Comparison of ENCODE assay signal across 8 cellular contexts in genomic region chr16:89490386-89491237, GRCh38. TPM values are rescaled to one million over a fixed set of nuclear protein-coding genes. Genes with fewer than 3 reads are reported as not detected.
DNase-seq lines count a peak whose midpoint lies in the region; ATAC-seq, FAIRE-seq and TF ChIP-seq lines count a peak whose summit lies in the region.

TSS of gene ANKRD11 (minus strand) at chr16:89490561. CDS start at chr16:89317019, 173,542 bp downstream.

- FAIRE-seq in HepG2 (lab: Jason Lieb, UNC) = peak; percentile 97

- intact Hi-C loops in HepG2 (cut with micrococcal nuclease; ENCODE audit: unreplicated experiment) = loop anchor here (2.0 kb wide), 1 partner anchor 14 kb away; no protein-coding TSS in a partner anchor

- peak within 1 kb of the TSS; percentile 86 for H3K9ac ChIP-seq in HepG2 (ENCODE audit: insufficient read depth, low read depth, low read length)

- H3K27ac ChIP-seq in C4-2B (peak within 1 kb of the TSS; percentile 86), HepG2 (ENCODE audit: extremely low read length, insufficient read depth, low read length) (peak within 1 kb of the TSS; percentile 81)

- peaks cover 34% of the 10 kb centered on the region for H4K20me1 ChIP-seq in HepG2 (ENCODE audit: insufficient read depth, low read length)

- no peak within 1 kb of the TSS for H2AFZ ChIP-seq in HepG2 (ENCODE audit: low read length)

- in situ Hi-C loops in HepG2 (cut with HindIII; ENCODE audit: extremely low pct_ligation_motif_present, low pct_unique_long_range_greater_than_20kb) = no loop called here

- peaks cover 59% of the 10 kb centered on the region for H3K4me1 ChIP-seq in HepG2 (ENCODE audit: insufficient read depth, low read length)

- TF ChIP-seq EP300 in HepG2 (IDR thresholded peaks at IDR 0.05; ENCODE audit: low read depth in 2 of 2, low read length in 2 of 2) = no peak
- no peak for TF ChIP-seq EP300 in HepG2 (CRISPR knock-in tag; IDR thresholded peaks at IDR 0.05; ENCODE audit: borderline replicate concordance)

- H3K79me2 ChIP-seq in HepG2 (ENCODE audit: insufficient read depth, low read length) = peaks cover 51% of the 10 kb centered on the region

- under 1% methylated on average over 39 of the region's 105 CpGs for WGBS in HepG2 (ENCODE audit: low lambda C conversion rate)

- peaks cover 0 to 3% of the 10 kb centered on the region in 2 experiments; a peak in 3 of 5 replicates for H3K36me3 ChIP-seq in HepG2 (replicated peaks in 1 of 2; ENCODE audit: control insufficient read depth in 1 of 2, insufficient read depth in 2 of 2, low read length in 2 of 2)

- POLR2A ChIA-PET in HepG2 (lab: Yijun Ruan, JAX) = interaction anchor here (0.7 to 2.5 kb wide), 5 partner anchors 12 to 18 kb away, joined by 3 to 23 read pairs (median 4); partner anchors contain the start of gene SPG7

- H3K4me2 ChIP-seq in HepG2 (ENCODE audit: low read depth, low read length) = peak within 1 kb of the TSS; percentile 83

- TF ChIP-seq CTCF in C4-2B (conservative IDR thresholded peaks at IDR 0.05) = no peak
- TF ChIP-seq CTCF in HepG2 (CRISPR knock-in tag; IDR thresholded peaks at IDR 0.05) = no peak; the same call in 1 of the 2 replicates

- BruUV-seq in HepG2 (replicated peaks; lab: Mats Ljungman, UMichigan) = no TSS peak

- DNase-seq in NCI-H774 (lab: John Stamatoyannopoulos, UW) (peak; percentile 93), dermis blood vessel endothelial cell (peak; percentile 100), HepG2 (ENCODE audit: low spot score) (peak; percentile 100)
- DNase-seq in activated CD4-positive, alpha-beta T cell treated with anti-CD3 and anti-CD28 coated beads, Interleukin-2, amount 50 U/mL, for 4 hours = peak; percentile 97 to 98
- peak; percentile 96 for DNase-seq in stimulated activated CD4-positive, alpha-beta T cell treated with anti-CD3 and anti-CD28 coated beads, Interleukin-4, amount 100 ng/mL, for 1 hour

- H3K9me3 ChIP-seq in HepG2 (ENCODE audit: low read length) = no peaks in the 10 kb centered on the region

- peak; percentile 88 for TF ChIP-seq RAD21 in HepG2 (CRISPR knock-in tag; IDR thresholded peaks at IDR 0.05)

- H3K27me3 ChIP-seq in HepG2 (ENCODE audit: control insufficient read depth in 1 of 2, insufficient read depth in 2 of 2, low read length in 2 of 2) = no peaks in the 10 kb centered on the region; a peak in 1 of 5 replicates

- CTCF ChIA-PET in HepG2 (lab: Yijun Ruan, JAX; ENCODE audit: low intra/inter-chr PET ratio, low total read pairs) = no interaction called here

- ATAC-seq in GM19395 (IDR thresholded peaks at IDR 0.05; ENCODE audit: unreplicated experiment) = peak; percentile 84
- peak; percentile 79 for ATAC-seq in HG03565 (IDR thresholded peaks at IDR 0.05; ENCODE audit: unreplicated experiment)
- ATAC-seq in HepG2 = peak; percentile 93

- peak; percentile 91 to 93 for TF ChIP-seq POLR2A in HepG2 (IDR thresholded peaks at IDR 0.05; ENCODE audit: insufficient read depth in 1 of 2, low read depth in 2 of 2, low read length in 2 of 2)

- peak within 1 kb of the TSS; percentile 61 to 93 (median 85) for H3K4me3 ChIP-seq in HepG2 (replicated peaks in 1 of 3; ENCODE audit: insufficient read depth in 1 of 3, low read depth in 2 of 3, low read length in 3 of 3)

TF ChIP-seq in HepG2, 621 proteins besides CTCF, POLR2A, EP300 and RAD21 (continues in another document):
- TF ChIP-seq ZNF260 (CRISPR knock-in tag; IDR thresholded peaks at IDR 0.05; ENCODE audit: borderline replicate concordance, low read depth) (no peak), CSRNP2 (CRISPR knock-in tag; conservative IDR thresholded peaks at IDR 0.05; ENCODE audit: low read depth) (no peak), RNF2 (conservative IDR thresholded peaks at IDR 0.05; ENCODE audit: low read depth) (no peak), JDP2 (CRISPR knock-in tag; IDR thresholded peaks at IDR 0.05; ENCODE audit: borderline replicate concordance) (no peak), ZSCAN20 (CRISPR knock-in tag; IDR thresholded peaks at IDR 0.05; ENCODE audit: borderline replicate concordance) (peak; percentile 64), MEIS1 (CRISPR knock-in tag; IDR thresholded peaks at IDR 0.05; ENCODE audit: borderline replicate concordance) (peak; percentile 92; the same call in 1 of the 2 replicates), ZNF225 (CRISPR knock-in tag; IDR thresholded peaks at IDR 0.05) (peak; percentile 83), MZF1 (CRISPR knock-in tag; IDR thresholded peaks at IDR 0.05; ENCODE audit: borderline replicate concordance) (no peak), ZFP41 (CRISPR knock-in tag; IDR thresholded peaks at IDR 0.05; ENCODE audit: borderline replicate concordance) (no peak), TCF7L2 (IDR thresholded peaks at IDR 0.05; ENCODE audit: low read depth, low read length) (no peak), PCBP2 (optimal IDR thresholded peaks at IDR 0.05; ENCODE audit: low read depth, low read length, poor library complexity, severe bottlenecking) (no peak), TERF1 (CRISPR knock-in tag; IDR thresholded peaks at IDR 0.05) (no peak), JARID2 (CRISPR knock-in tag; IDR thresholded peaks at IDR 0.05; ENCODE audit: insufficient replicate concordance) (no peak), CENPX (CRISPR knock-in tag; IDR thresholded peaks at IDR 0.05) (no peak), MTF1 (CRISPR knock-in tag; IDR thresholded peaks at IDR 0.05) (peak; percentile 84), ZNF660 (CRISPR knock-in tag; IDR thresholded peaks at IDR 0.05; ENCODE audit: borderline replicate concordance, low read depth) (no peak), TP53 (CRISPR knock-in tag; conservative IDR thresholded peaks at IDR 0.05) (no peak; the same call in 1 of the 2 replicates), SP1 (IDR thresholded peaks at IDR 0.05) (no peak), SP1 (CRISPR knock-in tag; IDR thresholded peaks at IDR 0.05) (peak; percentile 78), EED (CRISPR knock-in tag; IDR thresholded peaks at IDR 0.05) (no peak; the same call in 1 of the 2 replicates), ZNF629 (CRISPR knock-in tag; conservative IDR thresholded peaks at IDR 0.05) (0 out of 2 replicates have a peak, but pooled peaks have one; percentile 33), SMAD3 (CRISPR knock-in tag; IDR thresholded peaks at IDR 0.05) (peak; percentile 39; the same call in 1 of the 2 replicates), YY1 (IDR thresholded peaks at IDR 0.05; ENCODE audit: insufficient read depth, insufficient replicate concordance, low read depth, low read length) (peak; percentile 83)

RNA-seq across cellular contexts. Expression of gene ANKRD11, which starts in this region (rescaled TPM):
- 55.5 and 72.0 TPM in 2 replicates for total RNA-seq in dermis blood vessel endothelial cell
- 21.4 and 24.4 TPM in 2 replicates for total RNA-seq in HepG2 (2016; rRNA removed; fragmentation: Illumina TruSeq; extraction: Trizol)
- total RNA-seq in HepG2 (2016; cell fraction: cytosol; rRNA removed; fragmentation: Illumina TruSeq; extraction: Trizol; ENCODE audit: low read depth) = 54.2 and 55.2 TPM in 2 replicates
- 17.9 and 22.3 TPM in 2 replicates for total RNA-seq in HepG2 (2016; cell fraction: insoluble cytoplasmic fraction; rRNA removed; fragmentation: Illumina TruSeq; extraction: Trizol)
- 22.4 and 27.0 TPM in 2 replicates for total RNA-seq in HepG2 (2016; cell fraction: membrane; rRNA removed; fragmentation: Illumina TruSeq; extraction: Trizol)
- 48.5 and 63.5 TPM in 2 replicates for total RNA-seq in HepG2 (2016; cell fraction: nucleus; rRNA removed; fragmentation: Illumina TruSeq; extraction: Trizol)
- 38.4 and 42.3 TPM in 2 replicates for polyA plus RNA-seq in HepG2 (2011; rRNA removed)
- 31.1 and 36.3 TPM in 2 replicates for polyA plus RNA-seq in HepG2 (2011; cell fraction: cytosol; rRNA removed)
- 155 and 191 TPM in 2 replicates for polyA plus RNA-seq in HepG2 (2011; cell fraction: nucleus; rRNA removed)
- polyA plus RNA-seq in HepG2 (2012) = 78.6 and 89.8 TPM in 2 replicates
- polyA plus RNA-seq in HepG2 (2016; cell fraction: cytosol; fragmentation: Illumina TruSeq; extraction: Trizol; ENCODE audit: low read depth) = 10.6 and 13.9 TPM in 2 replicates
- 35.2 and 50.6 TPM in 2 replicates for polyA plus RNA-seq in HepG2 (2016; cell fraction: insoluble cytoplasmic fraction; fragmentation: Illumina TruSeq; extraction: Trizol; ENCODE audit: low read depth)
- 29.5 and 30.6 TPM in 2 replicates for polyA plus RNA-seq in HepG2 (2016; cell fraction: membrane; fragmentation: Illumina TruSeq; extraction: Trizol; ENCODE audit: low read depth)
- 190 and 216 TPM in 2 replicates for polyA plus RNA-seq in HepG2 (2016; cell fraction: nucleus; fragmentation: Illumina TruSeq; extraction: Trizol; ENCODE audit: insufficient read depth, low read depth)
- polyA minus RNA-seq in HepG2 (2011; rRNA and poly(A)+ RNA removed; ENCODE audit: low replicate concordance) = 38.6 and 64.5 TPM in 2 replicates
- polyA minus RNA-seq in HepG2 (2011; cell fraction: cytosol; rRNA and poly(A)+ RNA removed) = 32.5 and 37.0 TPM in 2 replicates
- polyA minus RNA-seq in HepG2 (2011; cell fraction: nucleus; rRNA and poly(A)+ RNA removed) = 104 and 109 TPM in 2 replicates

Comparison
In these comparisons a context has a peak if more than half of its experiments do, and no peak if none do; other contexts are left out.
1. Peak in every context shown above with its lines: DNase-seq, ATAC-seq, H3K4me3 ChIP-seq and H3K27ac ChIP-seq.